8 cellular contexts compared by ENCODE assay signal in genomic region chr2:192195548-192196418, GRCh38. TPM values are rescaled to one million over a fixed set of nuclear protein-coding genes. Genes with fewer than 3 reads are reported as not detected.
DNase-seq lines count a peak whose midpoint lies in the region; ATAC-seq and TF ChIP-seq lines count a peak whose summit lies in the region.

No MANE protein-coding gene starts in this region.

- no peaks in the 10 kb centered on the region for H3K79me2 ChIP-seq in KMS-11 (ENCODE audit: insufficient read depth, low read depth)

- H3K4me3 ChIP-seq in KMS-11 (IDR thresholded peaks at IDR 0.05; ENCODE audit: insufficient read depth, low read depth, low read length) = peak overlapping the region; percentile 86

- in situ Hi-C loops in ACHN (cut with HindIII; ENCODE audit: low pct_ligation_motif_present, low pct_unique_long_range_greater_than_20kb, low sequenced_read_pairs) = loop anchor here (25.0 kb wide), 1 partner anchor 633 kb away; no protein-coding TSS in a partner anchor

- H3K27ac ChIP-seq in KMS-11 = no peak overlapping the region

- no peak for TF ChIP-seq CTCF in KMS-11 (conservative IDR thresholded peaks at IDR 0.05; ENCODE audit: low read depth, low read length)
- TF ChIP-seq CTCF in progenitor cell of endocrine pancreas (IDR thresholded peaks at IDR 0.05; ENCODE audit: unreplicated experiment) = no peak

- H3K4me3 Mint-ChIP-seq in progenitor cell of endocrine pancreas (ENCODE audit: low read depth) = peak overlapping the region; percentile 66

- H3K9ac ChIP-seq in KMS-11 = no peak overlapping the region

- H3K4me1 ChIP-seq in KMS-11 (ENCODE audit: low read depth, poor library complexity, severe bottlenecking) = no peaks in the 10 kb centered on the region

- no peaks in the 10 kb centered on the region for H3K9me3 Mint-ChIP-seq in progenitor cell of endocrine pancreas (ENCODE audit: low read depth)

- H3K27me3 Mint-ChIP-seq in progenitor cell of endocrine pancreas = peaks cover 90% of the 10 kb centered on the region

- peaks cover 18% of the 10 kb centered on the region for H3K4me1 Mint-ChIP-seq in progenitor cell of endocrine pancreas (ENCODE audit: low read depth)

- peak; percentile 29 for ATAC-seq in GM18909 (IDR thresholded peaks at IDR 0.05; ENCODE audit: poor library complexity, unreplicated experiment)

- peak overlapping the region; percentile 65 for H3K27ac Mint-ChIP-seq in progenitor cell of endocrine pancreas

- H3K4me2 ChIP-seq in KMS-11 = peak overlapping the region; percentile 99

- H2AFZ ChIP-seq in KMS-11 (ENCODE audit: low read depth) = peak overlapping the region; percentile 98

- H3K27me3 ChIP-seq in KMS-11 (ENCODE audit: insufficient read depth, low read depth) = no peaks in the 10 kb centered on the region; the same call in 1 of the 2 replicates

- H4K20me1 ChIP-seq in KMS-11 (ENCODE audit: insufficient read depth) = no peaks in the 10 kb centered on the region

- no peaks in the 10 kb centered on the region for H3K36me3 Mint-ChIP-seq in progenitor cell of endocrine pancreas (ENCODE audit: insufficient read depth)

- no peaks in the 10 kb centered on the region for H3K36me3 ChIP-seq in KMS-11 (ENCODE audit: insufficient read depth)

- DNase-seq in ACHN (peak; percentile 52), astrocyte of the hippocampus (ENCODE audit: low read depth, low spot score) (peak; percentile 59), hepatic stellate cell (ENCODE audit: low spot score) (peak; percentile 35), progenitor cell of endocrine pancreas (ENCODE audit: low spot score, unreplicated experiment) (peak; percentile 13), OCI-M2 (lab: John Stamatoyannopoulos, UW; ENCODE audit: unreplicated experiment) (no peak), mesenteric fat pad (ENCODE audit: low spot score) (no peak)

RNA-seq across cellular contexts. Expression of gene TMEFF2, which starts 1.1 kb away (rescaled TPM):
- 0.50 and 2.0 TPM in 2 replicates for total RNA-seq in progenitor cell of endocrine pancreas
- total RNA-seq in mesenteric fat pad = not detected

Comparison
In these comparisons a context has a peak if more than half of its experiments do, and no peak if none do; other contexts are left out.
1. DNase-seq: peak in ACHN (single experiment), astrocyte of the hippocampus (single experiment), hepatic stellate cell (single experiment) and progenitor cell of endocrine pancreas (single experiment); none in OCI-M2 (single experiment) and mesenteric fat pad (single experiment).